ENCODE assay signal across 21 cellular contexts in genomic region chr22:37619991-37620390, GRCh38. TPM values are rescaled to one million over a fixed set of nuclear protein-coding genes. Genes with fewer than 3 reads are reported as not detected.
DNase-seq lines count a peak whose midpoint lies in the region; ATAC-seq and TF ChIP-seq lines count a peak whose summit lies in the region.
"Had no signal": no experiment of that assay in that cellular context is flagged by ENCODE, and none has a peak within 500 bp of the region (broad histone marks: within the 10 kb centered on the region; RNA-seq: fewer than 3 reads in every experiment).

No MANE protein-coding gene starts in this region.

- H2BK12ac ChIP-seq in H9 (ENCODE audit: insufficient read length, low read depth, low read length), result no peak overlapping the region

- H3K4me3 Mint-ChIP-seq in activated B cell treated with CpG ODN at 0.5 μM for 24 hours, result no peak overlapping the region
- H3K4me3 Mint-ChIP-seq in naive B cell, result no peak overlapping the region
- H3K4me3 Mint-ChIP-seq in stimulated activated memory B cell treated with anti-CD40 and anti-IgM and Interleukin-4, amounts not matched to agents 10 μg/mL and 1 μg/mL and 100 μg/mL, for 72 hours, result no peak overlapping the region
- H3K4me3 Mint-ChIP-seq in H9, result no peak overlapping the region
- no peak overlapping the region for H3K4me3 Mint-ChIP-seq in glutamatergic neuron (ENCODE audit: unreplicated experiment)

- H3K27me3 ChIP-seq in cardiac muscle cell (no peaks in the 10 kb centered on the region), right atrium auricular region (no peaks in the 10 kb centered on the region), H9 (ENCODE audit: insufficient read depth, low read length) (no peaks in the 10 kb centered on the region)

- H4K91ac ChIP-seq in H9 (ENCODE audit: insufficient read length, low read depth, low read length), result no peak overlapping the region

- no CpG with 5 or more reads among the region's 7 CpGs for WGBS in H9 (ENCODE audit: extremely low coverage, insufficient read length, low lambda C conversion rate)

- no peak overlapping the region for H3K14ac ChIP-seq in H9 (ENCODE audit: insufficient read depth, low read length)

- H4K5ac ChIP-seq in H9 (ENCODE audit: insufficient read length, low read depth, low read length), result no peak overlapping the region

- peaks cover 46% of the 10 kb centered on the region for H3K4me1 Mint-ChIP-seq in activated B cell treated with CpG ODN at 0.5 μM for 24 hours
- H3K4me1 Mint-ChIP-seq in naive B cell, result peaks cover 10 to 21% (median 13%) of the 10 kb centered on the region in 3 donors
- peaks cover 60% of the 10 kb centered on the region for H3K4me1 Mint-ChIP-seq in stimulated activated memory B cell treated with anti-CD40 and anti-IgM and Interleukin-4, amounts not matched to agents 10 μg/mL and 1 μg/mL and 100 μg/mL, for 72 hours
- H3K4me1 Mint-ChIP-seq in H9, result peaks cover 2 to 5% of the 10 kb centered on the region in 2 experiments
- H3K4me1 Mint-ChIP-seq in glutamatergic neuron (ENCODE audit: low read depth, unreplicated experiment), result peaks cover 4% of the 10 kb centered on the region

- H3K27ac ChIP-seq in cardiac muscle cell (peak overlapping the region; percentile 23), right atrium auricular region (no peak overlapping the region), H9 (ENCODE audit: insufficient read length, low read depth, low read length) (no peak overlapping the region)
- H3K27ac ChIP-seq: C4-2B had no signal

- H3K4me3 ChIP-seq in cardiac muscle cell (no peak overlapping the region), right atrium auricular region (no peak overlapping the region)

- no peak overlapping the region for H2BK5ac ChIP-seq in H9 (ENCODE audit: insufficient read length, low read length)

- H3K9me3 ChIP-seq in cardiac muscle cell (ENCODE audit: low read depth), result no peaks in the 10 kb centered on the region
- H3K9me3 ChIP-seq in right atrium auricular region, result no peaks in the 10 kb centered on the region
- no peaks in the 10 kb centered on the region for H3K9me3 ChIP-seq in H9 (ENCODE audit: control insufficient read depth, low read depth, low read length)

- H3K56ac ChIP-seq in H9 (ENCODE audit: insufficient read length, low read depth, low read length), result no peak overlapping the region

- TF ChIP-seq CTCF in cardiac muscle cell (IDR thresholded peaks at IDR 0.05; ENCODE audit: low read depth, low read length) (no peak), right atrium auricular region (IDR thresholded peaks at IDR 0.05) (no peak), activated B cell treated with CpG ODN at 0.5 μM for 24 hours (IDR thresholded peaks at IDR 0.05) (no peak), H9 (conservative IDR thresholded peaks at IDR 0.05) (no peak), glutamatergic neuron (IDR thresholded peaks at IDR 0.05; ENCODE audit: partially characterized antibody, unreplicated experiment) (no peak)

- CTCF ChIA-PET in activated B cell treated with CpG ODN at 0.5 μM for 24 hours (lab: Charles Lee), result interaction anchor here (0.7 to 2.8 kb wide), 4 partner anchors 13 to 61 kb away, joined by 3 to 11 read pairs (median 4); no protein-coding TSS in a partner anchor

- H3K4me1 ChIP-seq in cardiac muscle cell (ENCODE audit: low read depth), result peaks cover 4% of the 10 kb centered on the region
- H3K4me1 ChIP-seq in right atrium auricular region, result peaks cover 0 to 6% of the 10 kb centered on the region in 2 donors
- H3K4me1 ChIP-seq in H9 (ENCODE audit: insufficient read depth, low read length), result peaks cover 2% of the 10 kb centered on the region; the same call in 1 of the 2 replicates

- H2AFZ ChIP-seq in H9 (ENCODE audit: low read length), result no peak overlapping the region

- no peak overlapping the region for H3K23ac ChIP-seq in H9 (ENCODE audit: insufficient read length, low read depth, low read length)

- H3K23me2 ChIP-seq in H9 (ENCODE audit: insufficient read length, low read depth, low read length, poor library complexity, severe bottlenecking), result no peaks in the 10 kb centered on the region

- POLR2A ChIA-PET in activated B cell treated with CpG ODN at 0.5 μM for 24 hours (lab: Charles Lee), result interaction anchor here (1.1 to 6.0 kb wide), 5 partner anchors 11 to 62 kb away, joined by 3 to 54 read pairs (median 5); partner anchors contain the start of gene GGA1

- no peak for ATAC-seq in activated B cell treated with CpG ODN at 0.5 μM for 24 hours (ENCODE audit: low read depth)
- ATAC-seq in naive B cell (ENCODE audit: low read depth in 2 of 2), result no peak
- ATAC-seq in stimulated activated memory B cell treated with anti-CD40 and anti-IgM and Interleukin-4, amounts not matched to agents 10 μg/mL and 1 μg/mL and 100 μg/mL, for 72 hours, result no peak

- H3K4me2 ChIP-seq in H9 (ENCODE audit: insufficient read depth, insufficient read length, low read length), result no peak overlapping the region

- no peaks in the 10 kb centered on the region for H3K79me2 ChIP-seq in H9 (ENCODE audit: insufficient read depth, low read length)

- no peaks in the 10 kb centered on the region for H4K20me1 ChIP-seq in H9 (ENCODE audit: control insufficient read depth, insufficient read depth, insufficient read length)

- peaks cover 11% of the 10 kb centered on the region for H3K36me3 ChIP-seq in cardiac muscle cell
- H3K36me3 ChIP-seq in right atrium auricular region, result peaks cover 53% of the 10 kb centered on the region

- no peaks in the 10 kb centered on the region for H3K79me1 ChIP-seq in H9 (ENCODE audit: insufficient read depth, low read depth, low read length, poor library complexity, severe bottlenecking)

- no peak overlapping the region for H2BK15ac ChIP-seq in H9 (ENCODE audit: low read depth, low read length)

- no peak overlapping the region for H4K8ac ChIP-seq in H9 (replicated peaks; ENCODE audit: insufficient read length, low read depth, low read length)

- no peak overlapping the region for H3K18ac ChIP-seq in H9 (ENCODE audit: insufficient read length, low read depth, low read length)

- intact Hi-C loops in activated B cell treated with CpG ODN at 0.5 μM for 24 hours (cut with micrococcal nuclease), result no loop called here

- H3K27ac Mint-ChIP-seq in activated B cell treated with CpG ODN at 0.5 μM for 24 hours (peak overlapping the region; percentile 24), naive B cell (peak overlapping the region in 5 of 6 donors; percentile 41 to 76 (median 64)), H9 (no peak overlapping the region), glutamatergic neuron (ENCODE audit: unreplicated experiment) (no peak overlapping the region)
- H3K27ac Mint-ChIP-seq in stimulated activated memory B cell treated with anti-CD40 and anti-IgM and Interleukin-4, amounts not matched to agents 10 μg/mL and 1 μg/mL and 100 μg/mL, for 72 hours, result peak overlapping the region; percentile 89

- H3T11ph ChIP-seq in H9 (ENCODE audit: low read length), result no peak overlapping the region

- no peak overlapping the region for H3K4ac ChIP-seq in H9 (ENCODE audit: low read depth, low read length)

- no peaks in the 10 kb centered on the region for H3K27me3 Mint-ChIP-seq in activated B cell treated with CpG ODN at 0.5 μM for 24 hours
- no peaks in the 10 kb centered on the region for H3K27me3 Mint-ChIP-seq in naive B cell
- H3K27me3 Mint-ChIP-seq in stimulated activated memory B cell treated with anti-CD40 and anti-IgM and Interleukin-4, amounts not matched to agents 10 μg/mL and 1 μg/mL and 100 μg/mL, for 72 hours, result no peaks in the 10 kb centered on the region
- H3K27me3 Mint-ChIP-seq in H9 (ENCODE audit: low read depth), result no peaks in the 10 kb centered on the region; the same call in 1 of the 2 replicates
- peaks cover 4% of the 10 kb centered on the region for H3K27me3 Mint-ChIP-seq in glutamatergic neuron (ENCODE audit: unreplicated experiment)
- H3K27me3 Mint-ChIP-seq: CD8-positive, alpha-beta memory T cell had no signal

- H3K36me3 Mint-ChIP-seq in activated B cell treated with CpG ODN at 0.5 μM for 24 hours (ENCODE audit: low read depth), result peaks cover 65% of the 10 kb centered on the region
- H3K36me3 Mint-ChIP-seq in naive B cell, result no peaks in the 10 kb centered on the region
- peaks cover 56% of the 10 kb centered on the region for H3K36me3 Mint-ChIP-seq in stimulated activated memory B cell treated with anti-CD40 and anti-IgM and Interleukin-4, amounts not matched to agents 10 μg/mL and 1 μg/mL and 100 μg/mL, for 72 hours
- peaks cover 10 to 50% (median 49%) of the 10 kb centered on the region in 3 experiments; a peak in 6 of 7 replicates for H3K36me3 Mint-ChIP-seq in H9 (ENCODE audit: insufficient read depth in 1 of 3, low read depth in 3 of 3)
- H3K36me3 Mint-ChIP-seq in glutamatergic neuron (ENCODE audit: unreplicated experiment), result no peaks in the 10 kb centered on the region

- H2BK20ac ChIP-seq in H9 (ENCODE audit: low read depth, low read length, poor library complexity, severe bottlenecking), result no peak overlapping the region

- no peak overlapping the region for H2AK5ac ChIP-seq in H9 (ENCODE audit: insufficient read length, low read length)

- H2BK120ac ChIP-seq in H9 (ENCODE audit: low read depth, low read length, poor library complexity, severe bottlenecking), result no peak overlapping the region

- DNase-seq in cardiac muscle cell (ENCODE audit: low read depth in 1 of 2, low spot score in 1 of 2) (no peak), right atrium auricular region (ENCODE audit: low spot score) (no peak), activated B cell treated with CpG ODN at 0.5 μM for 24 hours (no peak), naive B cell (no peak), SKM-1 treated with dmso at 0.1 percent for 144 hours (lab: John Stamatoyannopoulos, UW; ENCODE audit: unreplicated experiment) (no peak), H9 (no peak), glutamatergic neuron (no peak)
- DNase-seq: CD8-positive, alpha-beta memory T cell; DMS 273 treated with DMSO at 0.1 percent for 48 hours; DND-41; IMR-90; NCI-H1092; NCI-H1436; NCI-H187; NCI-H446; NCI-H524 treated with DMSO at 0.1 percent for 48 hours; NCI-H774 had no signal

- no peaks in the 10 kb centered on the region for H3K9me3 Mint-ChIP-seq in activated B cell treated with CpG ODN at 0.5 μM for 24 hours
- H3K9me3 Mint-ChIP-seq in naive B cell, result no peaks in the 10 kb centered on the region
- no peaks in the 10 kb centered on the region for H3K9me3 Mint-ChIP-seq in stimulated activated memory B cell treated with anti-CD40 and anti-IgM and Interleukin-4, amounts not matched to agents 10 μg/mL and 1 μg/mL and 100 μg/mL, for 72 hours
- H3K9me3 Mint-ChIP-seq in H9, result no peaks in the 10 kb centered on the region; a peak in 1 of 5 replicates
- no peaks in the 10 kb centered on the region for H3K9me3 Mint-ChIP-seq in glutamatergic neuron (ENCODE audit: unreplicated experiment)
- H3K9me3 Mint-ChIP-seq: CD8-positive, alpha-beta memory T cell had no signal

- no peak overlapping the region for H3K9ac ChIP-seq in H9 (ENCODE audit: extremely low read depth, insufficient read length, low read length)

RNA-seq across cellular contexts. Expression of gene GGA1, which starts 11.4 kb away (rescaled TPM):
- 91.9 and 114 TPM in 2 replicates for total RNA-seq in cardiac muscle cell
- 81.9 and 82.6 TPM in 2 replicates for polyA plus RNA-seq in cardiac muscle cell
- 10 to 100 TPM; 17.7 to 29.0 TPM for total RNA-seq in right atrium auricular region
- total RNA-seq in activated B cell treated with CpG ODN at 0.5 μM for 24 hours, result 102 and 126 TPM in 2 replicates
- 10 to 100 TPM; 15.5 to 28.9 (median 24.2) TPM for polyA plus RNA-seq in naive B cell (ENCODE audit: low read depth in 6 of 6)
- total RNA-seq in H9 (2021), result 56.0 and 61.7 TPM in 2 replicates
- total RNA-seq in glutamatergic neuron (ENCODE audit: unreplicated experiment), result 104 TPM

RNA-seq across cellular contexts. Expression of gene SH3BP1, which starts 19.5 kb away (rescaled TPM):
- total RNA-seq in cardiac muscle cell, result 24.3 and 51.9 TPM in 2 replicates
- 15.0 and 20.7 TPM in 2 replicates for polyA plus RNA-seq in cardiac muscle cell
- 1 to 10 TPM; 1.5 to 4.0 TPM for total RNA-seq in right atrium auricular region
- 87.9 and 88.4 TPM in 2 replicates for total RNA-seq in activated B cell treated with CpG ODN at 0.5 μM for 24 hours
- 1 to 10 TPM; 2.7 to 8.0 (median 3.2) TPM for polyA plus RNA-seq in naive B cell (ENCODE audit: low read depth in 6 of 6)
- 33.6 and 35.1 TPM in 2 replicates for total RNA-seq in H9 (2021)
- total RNA-seq in glutamatergic neuron (ENCODE audit: unreplicated experiment), result 12.7 TPM

RNA-seq across cellular contexts. Expression of gene PDXP, which starts 38.5 kb away (rescaled TPM):
- total RNA-seq in cardiac muscle cell (48.5 and 62.5 TPM in 2 replicates), right atrium auricular region (10 to 100 TPM; 15.7 to 32.0 TPM), activated B cell treated with CpG ODN at 0.5 μM for 24 hours (17.7 and 22.6 TPM in 2 replicates), H9 (2021) (38.9 and 41.0 TPM in 2 replicates), glutamatergic neuron (ENCODE audit: unreplicated experiment) (88.1 TPM)
- polyA plus RNA-seq in cardiac muscle cell (88.0 and 117 TPM in 2 replicates), naive B cell (ENCODE audit: low read depth in 6 of 6) (10 to 100 TPM in 1 of 6 donors, 1 to 10 TPM in 5; 4.0 to 14.3 (median 7.6) TPM)

RNA-seq across cellular contexts. Expression of gene LGALS2, which starts 40.1 kb away (rescaled TPM):
- total RNA-seq in cardiac muscle cell, result not detected in 2 replicates
- not detected in 2 replicates for polyA plus RNA-seq in cardiac muscle cell
- not detected for total RNA-seq in right atrium auricular region
- not detected in 2 replicates for total RNA-seq in activated B cell treated with CpG ODN at 0.5 μM for 24 hours
- polyA plus RNA-seq in naive B cell (ENCODE audit: low read depth in 6 of 6), result 1 to 10 TPM in 1 of 6 donors, under 1 TPM in 3, not detected in 2; 0.60 to 2.6 (median 0.66) TPM
- total RNA-seq in H9 (2021), result not detected in 2 replicates
- not detected for total RNA-seq in glutamatergic neuron (ENCODE audit: unreplicated experiment)
- total RNA-seq: A673; CD8-positive, alpha-beta memory T cell; H4; IMR-90 had no signal
- polyA plus RNA-seq: CD8-positive, alpha-beta memory T cell; IMR-90 had no signal

RNA-seq across cellular contexts. Expression of gene LGALS1, which starts 55.4 kb away (rescaled TPM):
- 6.6 and 24.5 TPM in 2 replicates for total RNA-seq in cardiac muscle cell
- polyA plus RNA-seq in cardiac muscle cell, result 8.1 and 37.3 TPM in 2 replicates
- 1,000 to 10,000 TPM in 1 of 2 donors, 100 to 1,000 TPM in 1; 584 to 1,958 TPM for total RNA-seq in right atrium auricular region
- total RNA-seq in activated B cell treated with CpG ODN at 0.5 μM for 24 hours, result 230 and 254 TPM in 2 replicates
- polyA plus RNA-seq in naive B cell (ENCODE audit: low read depth in 6 of 6), result 10 to 100 TPM in 4 of 6 donors, 1 to 10 TPM in 2; 4.1 to 35.3 (median 12.8) TPM
- total RNA-seq in H9 (2021), result 32.8 and 33.6 TPM in 2 replicates
- 50.7 TPM for total RNA-seq in glutamatergic neuron (ENCODE audit: unreplicated experiment)

Comparison
In these comparisons a context has a peak if more than half of its experiments do, and no peak if none do; other contexts are left out.
1. H3K27ac Mint-ChIP-seq: peak in activated B cell treated with CpG ODN at 0.5 μM for 24 hours (single experiment), naive B cell (5 of 6) and stimulated activated memory B cell treated with anti-CD40 and anti-IgM and Interleukin-4, amounts not matched to agents 10 μg/mL and 1 μg/mL and 100 μg/mL, for 72 hours (single experiment); none in H9 (0 of 3) and glutamatergic neuron (single experiment).